ENCODE assay signal across 20 cellular contexts in genomic region chr6:167305796-167306195, GRCh38. TPM values are rescaled to one million over a fixed set of nuclear protein-coding genes. Genes with fewer than 3 reads are reported as not detected.
"Had no signal": no experiment of that assay in that cellular context is flagged by ENCODE, and none has a peak within 500 bp of the region (broad histone marks: within the 10 kb centered on the region; RNA-seq: fewer than 3 reads in every experiment).

No MANE protein-coding gene starts in this region.

- H3K27me3 ChIP-seq: esophagus muscularis mucosa, sigmoid colon, transverse colon had no signal

- H3K9ac ChIP-seq: parathyroid adenoma had no signal

- H3K4me3 ChIP-seq: esophagus muscularis mucosa, gastrocnemius medialis, heart right ventricle, lung, psoas muscle, sigmoid colon, skin epidermis, stomach, thoracic aorta, transverse colon had no signal

- ATAC-seq: effector memory CD8-positive, alpha-beta T cell; gastrocnemius medialis; left ventricle myocardium superior; psoas muscle had no signal

- H3K4me1 ChIP-seq: gastrocnemius medialis, parathyroid adenoma, psoas muscle, transverse colon had no signal

- H3K27ac ChIP-seq: epithelial cell of prostate, esophagus muscularis mucosa, gastrocnemius medialis, heart right ventricle, parathyroid adenoma, psoas muscle, skin epidermis, stomach, thoracic aorta, transverse colon had no signal

- H3K36me3 ChIP-seq: esophagus muscularis mucosa, gastrocnemius medialis, heart right ventricle, sigmoid colon, stomach, thoracic aorta, transverse colon had no signal

- H2AFZ ChIP-seq: parathyroid adenoma had no signal

- H3K79me2 ChIP-seq: parathyroid adenoma had no signal

- H3K9me3 ChIP-seq: esophagus muscularis mucosa, gastrocnemius medialis, heart right ventricle, psoas muscle, sigmoid colon, stomach, thoracic aorta, transverse colon had no signal

- DNase-seq: effector memory CD8-positive, alpha-beta T cell; gastrocnemius medialis; heart right ventricle; left ventricle myocardium superior; naive B cell; psoas muscle; sigmoid colon; stimulated activated naive CD4-positive, alpha-beta T cell; stomach; substantia nigra; transverse colon had no signal

RNA-seq across cellular contexts. Expression of gene UNC93A, which starts 14.7 kb away (rescaled TPM):
- total RNA-seq: esophagus muscularis mucosa, fibroblast of villous mesenchyme, gastrocnemius medialis, heart right ventricle, left ventricle myocardium superior, lung, omental fat pad, psoas muscle, sigmoid colon, thoracic aorta, transverse colon, urinary bladder had no signal
- polyA plus RNA-seq: heart right ventricle, lung, psoas muscle, urinary bladder had no signal

RNA-seq across cellular contexts. Expression of gene TTLL2, which starts 19.1 kb away (rescaled TPM):
- total RNA-seq: esophagus muscularis mucosa, fibroblast of villous mesenchyme, gastrocnemius medialis, heart right ventricle, left ventricle myocardium superior, lung, omental fat pad, psoas muscle, sigmoid colon, stomach, thoracic aorta, transverse colon, urinary bladder had no signal
- polyA plus RNA-seq: heart right ventricle, lung, psoas muscle, sigmoid colon, stomach, urinary bladder had no signal
